In the genomic region with DNA sequence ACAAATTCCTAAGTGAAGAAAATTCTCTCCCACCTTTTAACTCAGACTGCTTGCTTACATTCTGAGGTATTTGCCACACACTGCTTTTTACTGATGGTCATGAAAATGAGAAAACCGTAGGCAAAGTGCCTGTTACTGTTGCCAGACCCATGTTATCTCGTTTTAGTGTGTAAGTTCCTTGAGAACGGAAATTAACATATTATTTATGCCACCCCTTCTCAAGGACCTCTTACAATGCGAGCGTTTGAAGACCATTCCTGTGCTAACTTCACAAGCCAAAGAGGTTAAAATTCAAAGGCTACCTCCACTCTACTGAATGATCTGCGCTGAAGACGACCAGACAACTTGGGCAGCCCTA, we compare ENCODE assay signal across 8 cellular contexts. TPM values are rescaled to one million over a fixed set of nuclear protein-coding genes. Genes with fewer than 3 reads are reported as not detected.
DNase-seq lines count a peak whose midpoint lies in the region; ATAC-seq and TF ChIP-seq lines count a peak whose summit lies in the region.

No MANE protein-coding gene starts in this region.

- H3K9me3 Mint-ChIP-seq in naive thymus-derived CD8-positive, alpha-beta T cell: no peaks in the 10 kb centered on the region

- H3K27ac Mint-ChIP-seq in naive thymus-derived CD8-positive, alpha-beta T cell: peak overlapping the region; percentile 97 to 100 (median 100)

- H3K9ac ChIP-seq in HUES6 (ENCODE audit: low read length): peak overlapping the region; percentile 98

- no peaks in the 10 kb centered on the region for H3K27me3 ChIP-seq in HUES6 (ENCODE audit: control insufficient read depth, insufficient read depth, low read length)

- H3K36me3 Mint-ChIP-seq in naive thymus-derived CD8-positive, alpha-beta T cell: peaks cover 0 to 24% (median 0%) of the 10 kb centered on the region in 3 donors

- DNase-seq in AG09309 (ENCODE audit: low read depth) (no peak), DMS79 (lab: John Stamatoyannopoulos, UW) (no peak)
- no peak for DNase-seq in naive thymus-derived CD8-positive, alpha-beta T cell
- no peak for DNase-seq in activated effector memory CD4-positive, alpha-beta T cell treated with Interleukin-2 at 50 U/mL for 16 hours

- no peak for ATAC-seq in naive thymus-derived CD8-positive, alpha-beta T cell
- ATAC-seq in HG02623 (IDR thresholded peaks at IDR 0.05; ENCODE audit: unreplicated experiment): no peak
- ATAC-seq in HG02870 (IDR thresholded peaks at IDR 0.05; ENCODE audit: unreplicated experiment): no peak

- H3K4me1 Mint-ChIP-seq in naive thymus-derived CD8-positive, alpha-beta T cell: peaks cover 17 to 65% (median 48%) of the 10 kb centered on the region in 4 donors

- peaks cover 9% of the 10 kb centered on the region for H3K36me3 ChIP-seq in HUES6 (ENCODE audit: control insufficient read depth, insufficient read depth, low read length)

- H3K9me3 ChIP-seq in HUES6 (ENCODE audit: control insufficient read depth, insufficient read depth, low read depth, low read length): no peaks in the 10 kb centered on the region

- peak overlapping the region; percentile 97 for H3K4me3 ChIP-seq in AG09309 (ENCODE audit: control insufficient read depth, low read depth, low read length)
- H3K4me3 ChIP-seq in HUES6 (ENCODE audit: low read depth, low read length): peak overlapping the region; percentile 80

- H3K27ac ChIP-seq in HUES6 (ENCODE audit: low read depth, low read length) (peak overlapping the region; percentile 100; the same call in 1 of the 2 replicates), cingulate gyrus (ENCODE audit: low read depth, low read length) (peak overlapping the region; percentile 95)

- H3K27me3 Mint-ChIP-seq in naive thymus-derived CD8-positive, alpha-beta T cell: no peaks in the 10 kb centered on the region

- no peak for TF ChIP-seq CTCF in AG09309 (IDR thresholded peaks at IDR 0.05; ENCODE audit: control insufficient read depth, insufficient read depth, low read depth, low read length, missing control alignments)

- POLR2A ChIA-PET in naive thymus-derived CD8-positive, alpha-beta T cell (lab: Charles Lee): interaction anchor here (0.6 to 1.5 kb wide), 16 partner anchors 8 to 215 kb away, joined by 3 to 12 read pairs (median 5); a partner anchor contains a TSS

- peaks cover 5% of the 10 kb centered on the region for H3K4me1 ChIP-seq in HUES6 (ENCODE audit: control insufficient read depth, insufficient read depth, low read length)

- peak overlapping the region; percentile 91 to 99 (median 97) for H3K4me3 Mint-ChIP-seq in naive thymus-derived CD8-positive, alpha-beta T cell

RNA-seq across cellular contexts. Expression of a gene that starts 0.5 kb away (rescaled TPM):
- total RNA-seq in naive thymus-derived CD8-positive, alpha-beta T cell: 10 to 100 TPM; 44.1 to 48.7 TPM
- polyA plus RNA-seq in naive thymus-derived CD8-positive, alpha-beta T cell: 10 to 100 TPM; 13.6 to 16.9 (median 16.2) TPM

RNA-seq across cellular contexts. Expression of a gene that starts 27.2 kb away (rescaled TPM):
- total RNA-seq in naive thymus-derived CD8-positive, alpha-beta T cell: 10 to 100 TPM; 39.1 to 39.6 TPM
- polyA plus RNA-seq in naive thymus-derived CD8-positive, alpha-beta T cell: 10 to 100 TPM; 29.7 to 46.6 (median 45.3) TPM
